In the genomic region with DNA sequence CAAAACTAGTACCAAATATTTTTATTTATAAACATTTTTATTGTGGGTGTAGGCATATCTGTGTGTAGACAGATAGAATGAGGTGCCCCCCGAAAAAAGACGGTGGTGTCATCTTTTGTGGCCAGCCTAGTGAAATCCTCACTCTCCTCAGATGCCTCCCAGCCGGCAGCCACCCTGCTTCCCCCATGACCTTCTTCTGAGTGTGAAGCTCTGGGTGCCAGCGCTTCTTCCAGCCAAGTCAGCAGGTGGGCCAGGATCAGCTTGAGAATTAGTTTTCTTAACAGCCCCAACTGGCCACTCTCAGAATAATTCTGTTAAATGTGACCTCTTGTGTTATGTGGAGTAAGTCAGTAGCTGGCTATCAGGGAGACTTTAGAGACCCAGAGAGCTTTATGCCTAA, we compare ENCODE assay signal across 1 cellular context.
TF ChIP-seq lines count a peak whose summit lies in the region.

No MANE protein-coding gene starts in this region.

TF ChIP-seq in A549, 52 proteins besides CTCF, POLR2A, EP300 and RAD21:
- TF ChIP-seq NFE2L2 (conservative IDR thresholded peaks at IDR 0.05; ENCODE audit: low read length) = no peak
- TF ChIP-seq RFX5 (IDR thresholded peaks at IDR 0.05) = no peak
- no peak for TF ChIP-seq CHD2 (IDR thresholded peaks at IDR 0.05; ENCODE audit: low read length, partially characterized antibody)
- TF ChIP-seq, protein P1, sequence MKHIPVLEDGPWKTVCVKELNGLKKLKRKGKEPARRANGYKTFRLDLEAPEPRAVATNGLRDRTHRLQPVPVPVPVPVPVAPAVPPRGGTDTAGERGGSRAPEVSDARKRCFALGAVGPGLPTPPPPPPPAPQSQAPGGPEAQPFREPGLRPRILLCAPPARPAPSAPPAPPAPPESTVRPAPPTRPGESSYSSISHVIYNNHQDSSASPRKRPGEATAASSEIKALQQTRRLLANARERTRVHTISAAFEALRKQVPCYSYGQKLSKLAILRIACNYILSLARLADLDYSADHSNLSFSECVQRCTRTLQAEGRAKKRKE (CRISPR knock-in tag; IDR thresholded peaks at IDR 0.05; ENCODE audit: low read depth) = no peak
- TF ChIP-seq, protein P2, sequence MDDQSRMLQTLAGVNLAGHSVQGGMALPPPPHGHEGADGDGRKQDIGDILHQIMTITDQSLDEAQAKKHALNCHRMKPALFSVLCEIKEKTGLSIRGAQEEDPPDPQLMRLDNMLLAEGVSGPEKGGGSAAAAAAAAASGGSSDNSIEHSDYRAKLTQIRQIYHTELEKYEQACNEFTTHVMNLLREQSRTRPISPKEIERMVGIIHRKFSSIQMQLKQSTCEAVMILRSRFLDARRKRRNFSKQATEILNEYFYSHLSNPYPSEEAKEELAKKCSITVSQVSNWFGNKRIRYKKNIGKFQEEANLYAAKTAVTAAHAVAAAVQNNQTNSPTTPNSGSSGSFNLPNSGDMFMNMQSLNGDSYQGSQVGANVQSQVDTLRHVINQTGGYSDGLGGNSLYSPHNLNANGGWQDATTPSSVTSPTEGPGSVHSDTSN (IDR thresholded peaks at IDR 0.05) = no peak
- no peak for TF ChIP-seq FOSB (CRISPR knock-in tag; IDR thresholded peaks at IDR 0.05)
- TF ChIP-seq, protein P3, sequence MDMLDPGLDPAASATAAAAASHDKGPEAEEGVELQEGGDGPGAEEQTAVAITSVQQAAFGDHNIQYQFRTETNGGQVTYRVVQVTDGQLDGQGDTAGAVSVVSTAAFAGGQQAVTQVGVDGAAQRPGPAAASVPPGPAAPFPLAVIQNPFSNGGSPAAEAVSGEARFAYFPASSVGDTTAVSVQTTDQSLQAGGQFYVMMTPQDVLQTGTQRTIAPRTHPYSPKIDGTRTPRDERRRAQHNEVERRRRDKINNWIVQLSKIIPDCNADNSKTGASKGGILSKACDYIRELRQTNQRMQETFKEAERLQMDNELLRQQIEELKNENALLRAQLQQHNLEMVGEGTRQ (IDR thresholded peaks at IDR 0.05) = no peak
- no peak for TF ChIP-seq ZC3H11A (IDR thresholded peaks at IDR 0.05)
- TF ChIP-seq NPAS2 (CRISPR knock-in tag; IDR thresholded peaks at IDR 0.05; ENCODE audit: borderline replicate concordance) = no peak
- TF ChIP-seq CHD4 (IDR thresholded peaks at IDR 0.05; ENCODE audit: borderline replicate concordance) = no peak
- TF ChIP-seq ZNF302 (CRISPR knock-in tag; IDR thresholded peaks at IDR 0.05) = no peak
- TF ChIP-seq POLR2AphosphoS2 (conservative IDR thresholded peaks at IDR 0.05; ENCODE audit: low read length) = no peak
